In the genomic region with DNA sequence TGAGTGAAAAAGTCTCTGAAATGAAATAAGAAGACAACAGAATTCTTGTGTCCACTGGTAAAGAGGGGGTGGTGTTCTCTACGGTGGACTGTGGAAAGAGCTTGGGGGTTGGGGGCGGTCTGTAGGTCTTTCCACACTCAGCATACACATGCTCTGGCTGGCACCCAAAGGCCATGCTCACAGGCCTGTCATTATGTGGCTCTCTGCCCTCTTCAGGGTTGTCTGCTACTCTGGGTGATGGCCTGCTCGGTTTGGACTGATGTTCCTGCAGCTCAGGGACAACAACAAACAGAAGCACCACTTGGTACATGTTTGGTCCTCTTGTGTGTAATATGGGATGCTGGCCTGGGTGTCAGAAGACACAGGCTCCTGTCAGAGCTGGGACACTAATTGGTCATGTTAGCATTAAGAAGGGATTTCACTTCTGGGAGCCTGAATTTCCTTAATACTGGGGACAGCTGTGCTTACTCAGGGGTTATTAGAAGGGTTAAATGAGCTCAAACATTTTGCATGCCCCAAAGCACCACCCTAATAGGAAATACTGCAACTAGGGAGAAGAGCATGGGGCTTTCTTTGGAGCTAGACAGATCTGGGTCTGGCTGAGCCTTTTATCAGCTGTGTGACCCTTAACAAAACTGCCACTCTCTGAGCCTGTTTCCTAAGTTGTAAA, we compare ENCODE assay signal across 9 cellular contexts. TPM values are rescaled to one million over a fixed set of nuclear protein-coding genes. Genes with fewer than 3 reads are reported as not detected.
DNase-seq lines count a peak whose midpoint lies in the region; ATAC-seq and TF ChIP-seq lines count a peak whose summit lies in the region.
"Had no signal": no experiment of that assay in that cellular context is flagged by ENCODE, and none has a peak within 500 bp of the region (broad histone marks: within the 10 kb centered on the region; RNA-seq: fewer than 3 reads in every experiment).

No MANE protein-coding gene starts in this region.

- peak overlapping the region; percentile 7 for H3K27ac ChIP-seq in WERI-Rb-1
- peak overlapping the region in 11 of 12 donors; percentile 62 to 88 (median 80) for H3K27ac ChIP-seq in heart left ventricle

- TF ChIP-seq CTCF in WERI-Rb-1 (IDR thresholded peaks at IDR 0.05; ENCODE audit: low read depth, low read length) (no peak), heart left ventricle (IDR thresholded peaks at IDR 0.05) (no peak)

- in situ Hi-C loops in G401 (cut with HindIII; ENCODE audit: low sequenced_read_pairs) = no loop called here

- 12 to 32% (median 29%) methylated on average over 3 of the region's 3 CpGs for WGBS in heart left ventricle, 4 donors

- H3K36me3 ChIP-seq in WERI-Rb-1 (no peaks in the 10 kb centered on the region), heart left ventricle (peaks cover 0 to 8% (median 4%) of the 10 kb centered on the region in 9 donors)

- H3K4me1 ChIP-seq in heart left ventricle = peaks cover 17 to 65% (median 55%) of the 10 kb centered on the region in 12 donors

- no peak overlapping the region for H3K4me3 ChIP-seq in WERI-Rb-1 (ENCODE audit: low read depth, low read length)
- no peak overlapping the region for H3K4me3 ChIP-seq in heart left ventricle
- no peak overlapping the region for H3K4me3 ChIP-seq in skeletal muscle cell (ENCODE audit: low read depth, low read length)

- ATAC-seq in heart left ventricle = peak; percentile 71 to 87 (median 78)
- ATAC-seq in GM21717 (IDR thresholded peaks at IDR 0.05; ENCODE audit: unreplicated experiment) = no peak
- no peak for ATAC-seq in GM19455 (IDR thresholded peaks at IDR 0.05; ENCODE audit: unreplicated experiment)
- ATAC-seq: HCT116 had no signal

- H3K9me3 ChIP-seq in WERI-Rb-1 (ENCODE audit: severe bottlenecking) (no peaks in the 10 kb centered on the region), heart left ventricle (no peaks in the 10 kb centered on the region)

- peak; percentile 23 for DNase-seq in G401 (ENCODE audit: low spot score)
- peak; percentile 28 for DNase-seq in WERI-Rb-1
- peak in 4 of 5 donors; percentile 65 to 84 (median 71) for DNase-seq in heart left ventricle
- peak; percentile 47 for DNase-seq in skeletal muscle cell (ENCODE audit: low read depth)
- no peak for DNase-seq in stimulated activated CD4-positive, alpha-beta T cell treated with anti-CD3 and anti-CD28 coated beads, Interleukin-15, amount 100 ng/mL, for 24 hours
- DNase-seq in NCI-H1694 treated with DMSO at 0.1 percent for 48 hours (lab: John Stamatoyannopoulos, UW) = no peak

- H3K27me3 ChIP-seq in WERI-Rb-1 (ENCODE audit: insufficient read depth, low read depth, severe bottlenecking) = no peaks in the 10 kb centered on the region
- no peaks in the 10 kb centered on the region for H3K27me3 ChIP-seq in heart left ventricle

- TF ChIP-seq POLR2A in heart left ventricle (IDR thresholded peaks at IDR 0.05) = no peak

- intact Hi-C loops in heart left ventricle (cut with DNase I) = loop anchor here in 9 of 10 donors (2.0 to 10.0 kb wide), 8 partner anchors 61 to 428 kb away; partner anchors contain the start of genes ALKBH2 (in 5 of the 9), UNG (in 5 of the 9) and CORO1C (in 2 of the 9)

RNA-seq across cellular contexts. Expression of gene SELPLG, which starts 32.8 kb away (rescaled TPM):
- 0.74 and 1.1 TPM in 2 replicates for total RNA-seq in G401 (2014; rRNA removed; shearing (Covaris generic))
- 10 to 100 TPM in 2 of 9 donors, 1 to 10 TPM in 7; 1.1 to 26.7 (median 4.0) TPM for total RNA-seq in heart left ventricle
- polyA plus RNA-seq in heart left ventricle = 1 to 10 TPM; 1.0 to 4.5 TPM

Comparison
In these comparisons a context has a peak if more than half of its experiments do, and no peak if none do; other contexts are left out.
1. DNase-seq: peak in G401 (single experiment), WERI-Rb-1 (single experiment), heart left ventricle (4 of 5) and skeletal muscle cell (single experiment); none in stimulated activated CD4-positive, alpha-beta T cell treated with anti-CD3 and anti-CD28 coated beads, Interleukin-15, amount 100 ng/mL, for 24 hours (single experiment) and NCI-H1694 treated with DMSO at 0.1 percent for 48 hours (single experiment).
2. ATAC-seq: peak in heart left ventricle (4 of 4); none in GM21717 (single experiment) and GM19455 (single experiment).